ENCODE assay signal across 8 cellular contexts in genomic region chr3:2921903-2922302, GRCh38.
DNase-seq lines count a peak whose midpoint lies in the region; ATAC-seq, FAIRE-seq and TF ChIP-seq lines count a peak whose summit lies in the region.

No MANE protein-coding gene starts in this region.

- no peaks in the 10 kb centered on the region for H3K9me3 Mint-ChIP-seq in activated CD4-positive, alpha-beta T cell treated with anti-CD3 and anti-CD28 coated beads, Interleukin-2, amount 10 ng/mL, durations not matched to agents 7 days and 5 days
- peaks cover 62% of the 10 kb centered on the region for H3K9me3 Mint-ChIP-seq in WTC11

- H3K27me3 Mint-ChIP-seq in activated CD4-positive, alpha-beta T cell treated with anti-CD3 and anti-CD28 coated beads, Interleukin-2, amount 10 ng/mL, durations not matched to agents 7 days and 5 days = peaks cover 2% of the 10 kb centered on the region
- no peaks in the 10 kb centered on the region for H3K27me3 Mint-ChIP-seq in WTC11 (ENCODE audit: low read depth)

- CTCF ChIA-PET in activated CD4-positive, alpha-beta T cell treated with anti-CD3 and anti-CD28 coated beads, Interleukin-2, amount 10 ng/mL, durations not matched to agents 7 days and 5 days (lab: Charles Lee) = no interaction called here
- CTCF ChIA-PET in WTC11 (lab: Charles Lee) = interaction anchor here (0.6 kb wide), 1 partner anchor 58 kb away, joined by 4 read pairs; no protein-coding TSS in a partner anchor

- peak; percentile 74 for ATAC-seq in GM21360 (IDR thresholded peaks at IDR 0.05; ENCODE audit: unreplicated experiment)
- no peak for ATAC-seq in WTC11

- peak; percentile 41 for FAIRE-seq in kidney (lab: Jason Lieb, UNC)

- no peaks in the 10 kb centered on the region for H3K27me3 ChIP-seq in GM06990 (replicated peaks; ENCODE audit: control insufficient read depth, insufficient read depth, low read length)
- H3K27me3 ChIP-seq in HL-60 (ENCODE audit: insufficient read depth, poor library complexity, severe bottlenecking) = no peaks in the 10 kb centered on the region
- no peaks in the 10 kb centered on the region for H3K27me3 ChIP-seq in SJCRH30

- H3K27ac ChIP-seq in HL-60 (replicated peaks) (no peak overlapping the region), SJCRH30 (no peak overlapping the region), kidney (ENCODE audit: low read depth in 2 of 2, low read length in 2 of 2) (no peak overlapping the region)

- H3K9me3 ChIP-seq in SJCRH30 (replicated peaks) (no peaks in the 10 kb centered on the region), kidney (ENCODE audit: control insufficient read depth in 1 of 2, low read length in 2 of 2) (no peaks in the 10 kb centered on the region)

- H3K4me3 ChIP-seq in GM06990 (replicated peaks; ENCODE audit: low read depth, low read length) (no peak overlapping the region), HL-60 (replicated peaks; ENCODE audit: insufficient read depth, low read length) (no peak overlapping the region), SJCRH30 (no peak overlapping the region), kidney (ENCODE audit: low read length in 2 of 2) (no peak overlapping the region)

- H3K4me1 ChIP-seq in SJCRH30 (no peaks in the 10 kb centered on the region), kidney (ENCODE audit: control insufficient read depth in 1 of 2, insufficient read depth in 1 of 2, low read depth in 1 of 2, low read length in 2 of 2) (no peaks in the 10 kb centered on the region)

- POLR2A ChIA-PET in activated CD4-positive, alpha-beta T cell treated with anti-CD3 and anti-CD28 coated beads, Interleukin-2, amount 10 ng/mL, durations not matched to agents 7 days and 5 days (lab: Charles Lee) = no interaction called here
- POLR2A ChIA-PET in WTC11 (lab: Charles Lee) = no interaction called here

- H3K4me1 Mint-ChIP-seq in activated CD4-positive, alpha-beta T cell treated with anti-CD3 and anti-CD28 coated beads, Interleukin-2, amount 10 ng/mL, durations not matched to agents 7 days and 5 days = no peaks in the 10 kb centered on the region
- 0 out of 2 replicates have a peak, but pooled peaks cover 3% of the 10 kb centered on the region for H3K4me1 Mint-ChIP-seq in WTC11

- DNase-seq in GM06990 (ENCODE audit: extremely low read depth, insufficient read length) = peak; percentile 37
- DNase-seq in HL-60 (ENCODE audit: low read depth in 1 of 2, low spot score in 1 of 2) = peak in 1 of 2 experiments; percentile 5
- peak; percentile 6 to 54 for DNase-seq in SJCRH30
- no peak for DNase-seq in kidney
- DNase-seq in activated CD4-positive, alpha-beta T cell treated with anti-CD3 and anti-CD28 coated beads, Interleukin-2, amount 10 ng/mL, durations not matched to agents 7 days and 5 days = no peak
- DNase-seq in HCEC 1CT = no peak
- DNase-seq in WTC11 (ENCODE audit: low spot score) = no peak

- TF ChIP-seq CTCF in GM06990 (IDR thresholded peaks at IDR 0.05; ENCODE audit: insufficient read depth, low read length, poor library complexity, severe bottlenecking) = peak; percentile 48
- peak; percentile 15 for TF ChIP-seq CTCF in HL-60 (IDR thresholded peaks at IDR 0.05; ENCODE audit: insufficient read depth, low read length)
- TF ChIP-seq CTCF in kidney (IDR thresholded peaks at IDR 0.05; ENCODE audit: borderline replicate concordance, extremely low read depth, insufficient read depth) = peak; percentile 38
- TF ChIP-seq CTCF in WTC11 (IDR thresholded peaks at IDR 0.05) = no peak

- no peak overlapping the region for H3K4me3 Mint-ChIP-seq in activated CD4-positive, alpha-beta T cell treated with anti-CD3 and anti-CD28 coated beads, Interleukin-2, amount 10 ng/mL, durations not matched to agents 7 days and 5 days
- H3K4me3 Mint-ChIP-seq in WTC11 = no peak overlapping the region

- H3K27ac Mint-ChIP-seq in activated CD4-positive, alpha-beta T cell treated with anti-CD3 and anti-CD28 coated beads, Interleukin-2, amount 10 ng/mL, durations not matched to agents 7 days and 5 days = no peak overlapping the region
- H3K27ac Mint-ChIP-seq in WTC11 = no peak overlapping the region

- H3K36me3 ChIP-seq in GM06990 (ENCODE audit: control insufficient read depth, insufficient read depth, low read length) (no peaks in the 10 kb centered on the region), SJCRH30 (no peaks in the 10 kb centered on the region), kidney (ENCODE audit: control insufficient read depth in 1 of 2, insufficient read depth in 2 of 2, low read length in 2 of 2) (no peaks in the 10 kb centered on the region)

- H3K36me3 Mint-ChIP-seq in activated CD4-positive, alpha-beta T cell treated with anti-CD3 and anti-CD28 coated beads, Interleukin-2, amount 10 ng/mL, durations not matched to agents 7 days and 5 days (ENCODE audit: low read depth) = no peaks in the 10 kb centered on the region
- H3K36me3 Mint-ChIP-seq in WTC11 = peaks cover 58% of the 10 kb centered on the region

- intact Hi-C loops in kidney (cut with DNase I) = no loop called here

- H3K9ac ChIP-seq in kidney (ENCODE audit: low read length in 2 of 2) = no peak overlapping the region

TF ChIP-seq in WTC11, 78 proteins besides CTCF, POLR2A, EP300 and RAD21 (continues in another document):
- TF ChIP-seq ZBTB21 (CRISPR knock-in tag; IDR thresholded peaks at IDR 0.05; ENCODE audit: borderline replicate concordance) (no peak), ESRRA (CRISPR knock-in tag; IDR thresholded peaks at IDR 0.05; ENCODE audit: borderline replicate concordance) (no peak), ZNF263 (CRISPR knock-in tag; IDR thresholded peaks at IDR 0.05; ENCODE audit: low read depth) (no peak), E2F5 (CRISPR knock-in tag; IDR thresholded peaks at IDR 0.05) (no peak), CBFB (CRISPR knock-in tag; IDR thresholded peaks at IDR 0.05; ENCODE audit: low read depth) (no peak), ARID4B (CRISPR knock-in tag; IDR thresholded peaks at IDR 0.05; ENCODE audit: borderline replicate concordance) (no peak), IRF1 (CRISPR knock-in tag; IDR thresholded peaks at IDR 0.05) (no peak), GABPB1 (CRISPR knock-in tag; IDR thresholded peaks at IDR 0.05) (no peak), ATF2 (CRISPR knock-in tag; IDR thresholded peaks at IDR 0.05; ENCODE audit: borderline replicate concordance, low read depth) (no peak)

Comparison
In these comparisons a context has a peak if more than half of its experiments do, and no peak if none do; other contexts are left out.
1. DNase-seq: peak in GM06990 (single experiment) and SJCRH30 (2 of 2); none in kidney (single experiment), activated CD4-positive, alpha-beta T cell treated with anti-CD3 and anti-CD28 coated beads, Interleukin-2, amount 10 ng/mL, durations not matched to agents 7 days and 5 days (single experiment), HCEC 1CT (single experiment) and WTC11 (single experiment).